In genomic region chr3:193951859-193952258, GRCh38 we compare ENCODE assay signal across 17 cellular contexts.
"Had no signal": no experiment of that assay in that cellular context is flagged by ENCODE, and none has a peak within 500 bp of the region (broad histone marks: within the 10 kb centered on the region; RNA-seq: fewer than 3 reads in every experiment).

No MANE protein-coding gene starts in this region.

- H3K4me1 ChIP-seq: lower lobe of right lung, parathyroid adenoma, testis, upper lobe of left lung had no signal

- H3K27ac Mint-ChIP-seq: activated naive CD4-positive, alpha-beta T cell treated with anti-CD3 and anti-CD28 coated beads, Interleukin-2, amount 50 U/mL, for 24 hours; endodermal cell; mesothelial cell of epicardium; nephron; stimulated activated effector memory CD8-positive, alpha-beta T cell treated with anti-CD3 and anti-CD28 coated beads, Interleukin-12 subunit alpha, Interleukin-12 subunit beta, amount 100 ng/mL, for 72 hours; T-helper 1 cell treated with Interleukin-12 subunit alpha and Interleukin-12 subunit beta and Interleukin-4 antibody, amounts not matched to agents 30 μg/mL and 1 μg/mL, for 36 hours had no signal

- H2AFZ ChIP-seq: parathyroid adenoma had no signal

- ATAC-seq: left cardiac atrium; lower lobe of right lung; sciatic nerve; stimulated activated effector memory CD8-positive, alpha-beta T cell treated with anti-CD3 and anti-CD28 coated beads, Interleukin-12 subunit alpha, Interleukin-12 subunit beta, amount 100 ng/mL, for 72 hours had no signal

- H3K36me3 ChIP-seq: lower lobe of right lung, stomach, upper lobe of left lung had no signal

- H3K4me1 Mint-ChIP-seq: activated naive CD4-positive, alpha-beta T cell treated with anti-CD3 and anti-CD28 coated beads, Interleukin-2, amount 50 U/mL, for 24 hours; endodermal cell; stimulated activated effector memory CD8-positive, alpha-beta T cell treated with anti-CD3 and anti-CD28 coated beads, Interleukin-12 subunit alpha, Interleukin-12 subunit beta, amount 100 ng/mL, for 72 hours had no signal

- H3K36me3 Mint-ChIP-seq: activated naive CD4-positive, alpha-beta T cell treated with anti-CD3 and anti-CD28 coated beads, Interleukin-2, amount 50 U/mL, for 24 hours; stimulated activated effector memory CD8-positive, alpha-beta T cell treated with anti-CD3 and anti-CD28 coated beads, Interleukin-12 subunit alpha, Interleukin-12 subunit beta, amount 100 ng/mL, for 72 hours had no signal

- H3K9ac ChIP-seq: parathyroid adenoma had no signal

- H3K4me3 ChIP-seq: lower lobe of right lung, stomach, testis, upper lobe of left lung had no signal

- H3K27me3 ChIP-seq: stomach, testis, upper lobe of left lung had no signal

- H3K4me3 Mint-ChIP-seq: activated naive CD4-positive, alpha-beta T cell treated with anti-CD3 and anti-CD28 coated beads, Interleukin-2, amount 50 U/mL, for 24 hours; endodermal cell; mesothelial cell of epicardium; nephron; stimulated activated effector memory CD8-positive, alpha-beta T cell treated with anti-CD3 and anti-CD28 coated beads, Interleukin-12 subunit alpha, Interleukin-12 subunit beta, amount 100 ng/mL, for 72 hours; T-helper 1 cell treated with Interleukin-12 subunit alpha and Interleukin-12 subunit beta and Interleukin-4 antibody, amounts not matched to agents 30 μg/mL and 1 μg/mL, for 36 hours had no signal

- DNase-seq: activated CD4-positive, alpha-beta T cell treated with anti-CD3 and anti-CD28 coated beads, Interleukin-2, amount 50 U/mL, for 1 hour; activated gamma-delta T cell; endodermal cell; erythroblast; left cardiac atrium; lower lobe of right lung; stimulated activated CD4-positive, alpha-beta T cell treated with anti-CD3 and anti-CD28 coated beads, Interleukin-4, amount 100 ng/mL, for 24 hours; stomach; testis; upper lobe of left lung had no signal

- H3K9me3 ChIP-seq: testis had no signal

- H3K79me2 ChIP-seq: parathyroid adenoma had no signal

- H3K27ac ChIP-seq: lower lobe of right lung, parathyroid adenoma, stomach, testis, upper lobe of left lung had no signal
